Comparison of ENCODE assay signal across 10 cellular contexts in the genomic region with DNA sequence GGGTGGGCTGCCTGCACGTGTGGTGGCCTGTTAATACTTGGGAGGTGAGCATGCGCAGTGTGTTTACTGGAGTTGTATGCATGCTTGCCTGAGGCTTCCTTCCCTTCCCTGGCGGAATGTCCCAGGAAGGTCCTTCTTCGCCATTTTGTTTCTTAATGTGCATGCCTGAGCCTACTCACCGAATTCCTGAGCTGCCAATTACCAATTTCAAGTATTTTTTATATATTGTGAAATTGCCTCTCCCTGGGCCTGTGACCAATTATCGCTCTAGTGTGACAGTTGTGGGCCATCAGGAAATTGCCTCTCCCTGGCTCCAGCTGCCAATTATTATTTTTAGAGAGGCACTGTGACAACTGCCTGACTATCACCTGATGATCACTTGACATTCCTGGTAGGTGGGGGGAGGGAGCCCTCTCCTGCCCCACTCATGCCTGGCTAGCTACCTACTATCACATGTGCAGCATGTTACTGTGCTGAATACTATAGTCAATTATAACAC.
DNase-seq lines count a peak whose midpoint lies in the region; TF ChIP-seq lines count a peak whose summit lies in the region.
"Had no signal": no experiment of that assay in that cellular context is flagged by ENCODE, and none has a peak within 500 bp of the region (broad histone marks: within the 10 kb centered on the region; RNA-seq: fewer than 3 reads in every experiment).

No MANE protein-coding gene starts in this region.

- TF ChIP-seq CTCF in epithelial cell of esophagus (IDR thresholded peaks at IDR 0.05; ENCODE audit: insufficient read depth, low read depth, low read length, missing control alignments), result no peak
- TF ChIP-seq CTCF in BE2C (IDR thresholded peaks at IDR 0.05; ENCODE audit: low read depth, low read length), result no peak

- H3K4me3 ChIP-seq in epithelial cell of esophagus (ENCODE audit: low read length) (no peak overlapping the region), BE2C (ENCODE audit: low read depth, low read length) (no peak overlapping the region)

- DNase-seq in ELF-1 (ENCODE audit: low read depth, low spot score), result peak; percentile 44
- DNase-seq in NCI-H226, result peak; percentile 11
- DNase-seq in epithelial cell of esophagus (ENCODE audit: low read depth), result peak; percentile 80
- DNase-seq in myocyte (ENCODE audit: low read depth), result peak; percentile 77
- DNase-seq in pons (ENCODE audit: low spot score), result no peak
- no peak for DNase-seq in NCI-H146 treated with DMSO at 0.1 percent for 48 hours (lab: John Stamatoyannopoulos, UW; ENCODE audit: unreplicated experiment)
- no peak for DNase-seq in BE2C
- DNase-seq in stimulated activated CD4-positive, alpha-beta T cell treated with anti-CD3 and anti-CD28 coated beads, Interleukin-12 subunit alpha, Interleukin-12 subunit beta, amount 100 ng/mL, for 4 hours, result no peak
- DNase-seq: effector CD4-positive, alpha-beta T cell; immature natural killer cell had no signal

- H3K4me1 ChIP-seq in BE2C, result no peaks in the 10 kb centered on the region

- H3K9me3 ChIP-seq in BE2C, result no peaks in the 10 kb centered on the region

- no peaks in the 10 kb centered on the region; the same call in 1 of the 2 replicates for H3K27me3 ChIP-seq in BE2C

- no peaks in the 10 kb centered on the region for H3K36me3 ChIP-seq in BE2C

Comparison
In these comparisons a context has a peak if more than half of its experiments do, and no peak if none do; other contexts are left out.
1. DNase-seq: peak in ELF-1 (single experiment), NCI-H226 (single experiment), epithelial cell of esophagus (single experiment) and myocyte (single experiment); none in pons (single experiment), NCI-H146 treated with DMSO at 0.1 percent for 48 hours (single experiment), BE2C (single experiment) and stimulated activated CD4-positive, alpha-beta T cell treated with anti-CD3 and anti-CD28 coated beads, Interleukin-12 subunit alpha, Interleukin-12 subunit beta, amount 100 ng/mL, for 4 hours (single experiment).